ENCODE assay signal across 19 cellular contexts in the genomic region with DNA sequence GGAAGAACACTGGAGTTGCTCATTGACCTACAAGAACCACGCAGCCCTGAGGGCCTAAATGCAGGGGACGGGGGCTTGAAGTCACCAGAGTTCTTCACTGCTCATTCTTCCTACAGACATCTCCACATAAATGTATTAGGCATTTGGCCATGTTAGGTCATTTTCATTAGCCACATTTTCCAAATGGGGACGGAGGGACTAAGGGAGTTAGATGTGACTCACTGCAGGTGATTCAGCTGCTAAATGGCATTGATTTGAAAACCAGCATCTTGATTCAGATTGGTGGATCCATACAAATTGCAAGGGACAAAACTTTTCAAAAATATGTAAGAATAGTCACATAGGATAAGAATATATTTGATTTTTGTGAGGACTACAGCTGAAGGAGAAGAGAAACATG.
"Had no signal": no experiment of that assay in that cellular context is flagged by ENCODE, and none has a peak within 500 bp of the region (broad histone marks: within the 10 kb centered on the region; RNA-seq: fewer than 3 reads in every experiment).

No MANE protein-coding gene starts in this region.

- ATAC-seq: activated CD8-positive, alpha-beta T cell treated with anti-CD3 and anti-CD28 coated beads, Interleukin-2, amount 10 ng/mL, durations not matched to agents 7 days and 5 days; esophagus mucosa; left lobe of liver; lower lobe of right lung; natural killer cell; pancreas; psoas muscle; right cardiac atrium; stimulated activated naive CD8-positive, alpha-beta T cell treated with anti-CD3 and anti-CD28 coated beads, Interleukin-15, amount 100 ng/mL, for 72 hours had no signal

- H3K4me3 ChIP-seq: lower lobe of right lung, pancreas, psoas muscle, tibial nerve had no signal

- DNase-seq: activated CD4-positive, alpha-beta T cell treated with anti-CD3 and anti-CD28 coated beads for 1 hour; activated CD4-positive, alpha-beta T cell treated with anti-CD3 and anti-CD28 coated beads, Interleukin-2, amount 50 U/mL, for 1 hour; activated CD8-positive, alpha-beta T cell treated with anti-CD3 and anti-CD28 coated beads, Interleukin-2, amount 10 ng/mL, durations not matched to agents 7 days and 5 days; activated gamma-delta T cell treated with Interleukin-2 at 50 U/mL for 16 hours; aorta; brain microvascular endothelial cell; central memory CD4-positive, alpha-beta T cell; dermis blood vessel endothelial cell; effector CD8-positive, alpha-beta T cell; lower lobe of right lung; natural killer cell; pancreas; psoas muscle; right cardiac atrium; stimulated activated CD4-positive, alpha-beta T cell treated with anti-CD3 and anti-CD28 coated beads, Interleukin-12 subunit alpha, Interleukin-12 subunit beta, amount 100 ng/mL, for 4 hours; stimulated activated naive CD8-positive, alpha-beta T cell treated with anti-CD3 and anti-CD28 coated beads, Interleukin-15, amount 100 ng/mL, for 72 hours had no signal

- H3K4me1 ChIP-seq: lower lobe of right lung, pancreas, psoas muscle, tibial nerve had no signal

- H3K36me3 ChIP-seq: brain microvascular endothelial cell, lower lobe of right lung, pancreas had no signal

- H3K27me3 ChIP-seq: brain microvascular endothelial cell, pancreas, tibial nerve had no signal

- H3K27ac ChIP-seq: brain microvascular endothelial cell, lower lobe of right lung, pancreas, psoas muscle, tibial nerve had no signal

- H3K9me3 ChIP-seq: lower lobe of right lung, pancreas, psoas muscle, tibial nerve had no signal
